Comparison of ENCODE assay signal across 8 cellular contexts in the genomic region with DNA sequence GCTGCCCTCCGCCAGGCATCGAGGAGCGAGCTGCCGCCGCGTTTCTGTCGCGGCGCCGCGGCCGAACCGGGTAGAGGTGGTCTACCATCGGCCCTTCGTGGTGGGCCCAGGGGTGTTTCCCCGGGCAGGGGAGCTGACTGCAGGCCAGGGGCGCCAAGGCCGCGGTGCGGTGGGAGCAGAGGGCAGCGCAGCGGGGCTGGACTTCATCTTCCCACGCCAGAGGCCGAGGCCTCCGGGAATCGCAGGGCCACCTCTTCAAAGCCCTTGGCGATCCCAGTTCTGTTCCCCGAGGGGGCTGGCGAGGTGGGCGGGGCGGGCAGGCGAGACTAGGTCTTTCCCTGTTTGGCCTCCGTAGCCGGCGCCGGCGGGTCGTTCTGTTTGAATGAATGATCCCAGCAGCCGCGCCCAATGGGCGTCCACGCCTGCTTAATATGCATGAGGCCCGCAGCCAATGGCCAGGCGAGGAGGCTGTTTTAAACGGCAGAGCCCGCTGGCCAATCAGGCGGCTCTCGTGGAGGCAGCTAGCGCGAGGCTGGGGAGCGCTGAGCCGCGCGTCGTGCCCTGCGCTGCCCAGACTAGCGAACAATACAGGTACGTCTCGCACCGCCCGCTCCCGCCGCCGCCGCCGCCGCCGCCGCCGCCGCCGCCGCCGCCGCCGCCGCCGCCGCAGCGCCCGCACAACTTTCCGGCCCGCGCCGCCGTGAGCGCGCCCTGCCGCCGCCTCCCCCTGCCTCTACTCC. TPM values are rescaled to one million over a fixed set of nuclear protein-coding genes. Genes with fewer than 3 reads are reported as not detected.
DNase-seq lines count a peak whose midpoint lies in the region; ATAC-seq, FAIRE-seq and TF ChIP-seq lines count a peak whose summit lies in the region.

A gene (plus strand): TSS at position 550 of the 740 bp plus-strand sequence. CDS start 2,265 bp downstream, outside the sequence.

- DNase-seq in GM12891 (ENCODE audit: insufficient read length, low spot score) (peak; percentile 79), NCI-H1417 (lab: John Stamatoyannopoulos, UW) (peak; percentile 92 to 98 (median 97)), SW480 (ENCODE audit: low spot score) (peak; percentile 91), left cardiac atrium (peak; percentile 88), progenitor cell of endocrine pancreas (ENCODE audit: low spot score, unreplicated experiment) (peak; percentile 91), ureter (ENCODE audit: low spot score) (peak; percentile 79)
- peak; percentile 75 for DNase-seq in activated naive CD8-positive, alpha-beta T cell treated with anti-CD3 and anti-CD28 coated beads, Interleukin-2, amount 50 U/mL, for 24 hours

- FAIRE-seq in GM12891 (lab: Jason Lieb, UNC), result peak; percentile 100

- TF ChIP-seq CTCF in progenitor cell of endocrine pancreas (IDR thresholded peaks at IDR 0.05; ENCODE audit: unreplicated experiment), result no peak

- peaks cover 20% of the 10 kb centered on the region for H3K27me3 Mint-ChIP-seq in activated naive CD8-positive, alpha-beta T cell treated with anti-CD3 and anti-CD28 coated beads, Interleukin-2, amount 50 U/mL, for 24 hours
- H3K27me3 Mint-ChIP-seq in progenitor cell of endocrine pancreas, result peaks cover 22% of the 10 kb centered on the region

- intact Hi-C loops in left cardiac atrium (cut with DNase I), result no loop called here

- H3K4me1 Mint-ChIP-seq in activated naive CD8-positive, alpha-beta T cell treated with anti-CD3 and anti-CD28 coated beads, Interleukin-2, amount 50 U/mL, for 24 hours, result peaks cover 12% of the 10 kb centered on the region
- peaks cover 10% of the 10 kb centered on the region for H3K4me1 Mint-ChIP-seq in progenitor cell of endocrine pancreas (ENCODE audit: low read depth)

- H3K36me3 Mint-ChIP-seq in activated naive CD8-positive, alpha-beta T cell treated with anti-CD3 and anti-CD28 coated beads, Interleukin-2, amount 50 U/mL, for 24 hours (ENCODE audit: low read depth), result peaks cover 17% of the 10 kb centered on the region
- H3K36me3 Mint-ChIP-seq in progenitor cell of endocrine pancreas (ENCODE audit: insufficient read depth), result peaks cover 9% of the 10 kb centered on the region

- no peak within 1 kb of the TSS for H3K27ac Mint-ChIP-seq in activated naive CD8-positive, alpha-beta T cell treated with anti-CD3 and anti-CD28 coated beads, Interleukin-2, amount 50 U/mL, for 24 hours
- peak within 1 kb of the TSS; percentile 64 for H3K27ac Mint-ChIP-seq in progenitor cell of endocrine pancreas

- ATAC-seq in HG02763 (IDR thresholded peaks at IDR 0.05; ENCODE audit: unreplicated experiment) (peak; percentile 96), left cardiac atrium (peak; percentile 96 to 100)
- peak; percentile 100 for ATAC-seq in activated naive CD8-positive, alpha-beta T cell treated with anti-CD3 and anti-CD28 coated beads, Interleukin-2, amount 50 U/mL, for 24 hours

- H3K4me3 Mint-ChIP-seq in activated naive CD8-positive, alpha-beta T cell treated with anti-CD3 and anti-CD28 coated beads, Interleukin-2, amount 50 U/mL, for 24 hours, result peak within 1 kb of the TSS; percentile 67
- peak within 1 kb of the TSS; percentile 64 for H3K4me3 Mint-ChIP-seq in progenitor cell of endocrine pancreas (ENCODE audit: low read depth)

- no peaks in the 10 kb centered on the region for H3K9me3 Mint-ChIP-seq in activated naive CD8-positive, alpha-beta T cell treated with anti-CD3 and anti-CD28 coated beads, Interleukin-2, amount 50 U/mL, for 24 hours
- H3K9me3 Mint-ChIP-seq in progenitor cell of endocrine pancreas (ENCODE audit: low read depth), result no peaks in the 10 kb centered on the region

- TF ChIP-seq POLR2A in GM12891 (IDR thresholded peaks at IDR 0.05; ENCODE audit: low read depth, low read length), result no peak

TF ChIP-seq in GM12891, 5 proteins besides CTCF, POLR2A, EP300 and RAD21:
- no peak for TF ChIP-seq TAF1 (IDR thresholded peaks at IDR 0.05; ENCODE audit: low read depth, low read length)
- peak; percentile 97 for TF ChIP-seq POU2F2 (IDR thresholded peaks at IDR 0.05; ENCODE audit: low read depth, low read length)

RNA-seq across cellular contexts. Expression of the gene that starts here (rescaled TPM):
- 35.8 TPM for polyA plus RNA-seq in GM12891 (2012; ENCODE audit: low read depth, missing spikeins)
- total RNA-seq in left cardiac atrium, result 1 to 10 TPM; 5.9 to 9.2 TPM
- total RNA-seq in progenitor cell of endocrine pancreas, result 252 and 257 TPM in 2 replicates
- total RNA-seq in ureter, result 17.2 TPM

Comparison
In these comparisons a context has a peak if more than half of its experiments do, and no peak if none do; other contexts are left out.
1. Peak in every context shown above with its lines: DNase-seq and ATAC-seq.
2. RNA of the gene that starts here (total RNA-seq): 252 to 257 TPM in progenitor cell of endocrine pancreas; 17.2 TPM in ureter (single experiment) and 5.9 to 9.2 TPM in left cardiac atrium; every median in the first group is over 10 times any median in the second.